17 cellular contexts compared by ENCODE assay signal in the genomic region with DNA sequence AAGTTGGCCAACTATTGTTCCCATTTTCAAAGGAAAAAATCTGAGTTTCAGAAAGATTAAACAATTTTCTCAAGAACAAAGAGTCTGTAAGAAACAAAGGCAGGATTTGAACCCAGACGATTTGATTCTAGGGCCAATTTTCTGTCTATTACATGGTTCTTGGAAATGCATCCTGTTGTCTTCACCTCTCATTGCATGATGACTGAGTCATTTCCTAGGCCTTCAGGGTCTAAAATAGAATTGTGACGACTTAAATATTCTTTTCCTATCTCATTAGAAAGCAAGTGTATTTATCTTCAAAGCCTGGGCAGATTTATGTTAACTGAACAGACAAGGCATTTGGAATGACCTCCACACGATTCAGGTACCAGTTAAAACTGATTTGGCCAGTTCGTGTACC.
DNase-seq lines count a peak whose midpoint lies in the region; ATAC-seq, FAIRE-seq and TF ChIP-seq lines count a peak whose summit lies in the region.
"Had no signal": no experiment of that assay in that cellular context is flagged by ENCODE, and none has a peak within 500 bp of the region (broad histone marks: within the 10 kb centered on the region; RNA-seq: fewer than 3 reads in every experiment).

No MANE protein-coding gene starts in this region.

- CTCF ChIA-PET in MCF 10A (lab: Yijun Ruan, JAX) = interaction anchor here (0.7 kb wide), 1 partner anchor 77 kb away, joined by 3 read pairs; no protein-coding TSS in a partner anchor

- no peaks in the 10 kb centered on the region for H3K9me3 ChIP-seq in breast epithelium
- no peaks in the 10 kb centered on the region for H3K9me3 ChIP-seq in BE2C
- H3K9me3 ChIP-seq: BLaER1, HAP-1 had no signal

- H3K27me3 Mint-ChIP-seq in MCF 10A (ENCODE audit: insufficient read depth, unreplicated experiment) = no peaks in the 10 kb centered on the region
- peaks cover 0 to 3% of the 10 kb centered on the region in 2 donors for H3K27me3 Mint-ChIP-seq in stimulated activated naive B cell treated with anti-CD40 and anti-IgM and Interleukin-4, amounts not matched to agents 10 μg/mL and 1 μg/mL and 100 μg/mL, for 72 hours

- no peak for TF ChIP-seq CTCF in MCF 10A (IDR thresholded peaks at IDR 0.05; ENCODE audit: unreplicated experiment)
- no peak for TF ChIP-seq CTCF in breast epithelium (IDR thresholded peaks at IDR 0.05)
- no peak for TF ChIP-seq CTCF in bronchial epithelial cell (IDR thresholded peaks at IDR 0.05; ENCODE audit: insufficient read depth, low read length, severe bottlenecking)
- no peak for TF ChIP-seq CTCF in fibroblast of the aortic adventitia (IDR thresholded peaks at IDR 0.05; ENCODE audit: insufficient read depth, low read length)
- TF ChIP-seq CTCF in BE2C (IDR thresholded peaks at IDR 0.05; ENCODE audit: low read depth, low read length) = no peak

- H3K4me3 Mint-ChIP-seq in MCF 10A (ENCODE audit: unreplicated experiment) = no peak overlapping the region
- no peak overlapping the region for H3K4me3 Mint-ChIP-seq in stimulated activated naive B cell treated with anti-CD40 and anti-IgM and Interleukin-4, amounts not matched to agents 10 μg/mL and 1 μg/mL and 100 μg/mL, for 72 hours
- H3K4me3 Mint-ChIP-seq: CD4-positive, CD25-positive, alpha-beta regulatory T cell had no signal

- no peak overlapping the region for H3K27ac Mint-ChIP-seq in MCF 10A (ENCODE audit: low read depth, unreplicated experiment)
- H3K27ac Mint-ChIP-seq in stimulated activated naive B cell treated with anti-CD40 and anti-IgM and Interleukin-4, amounts not matched to agents 10 μg/mL and 1 μg/mL and 100 μg/mL, for 72 hours = no peak overlapping the region
- H3K27ac Mint-ChIP-seq: CD4-positive, CD25-positive, alpha-beta regulatory T cell had no signal

- H3K4me3 ChIP-seq in breast epithelium (no peak overlapping the region), bronchial epithelial cell (ENCODE audit: low read depth, low read length) (no peak overlapping the region), fibroblast of the aortic adventitia (ENCODE audit: low read depth, low read length) (no peak overlapping the region), BE2C (ENCODE audit: low read depth, low read length) (no peak overlapping the region)
- H3K4me3 ChIP-seq: BLaER1, HAP-1 had no signal

- no peaks in the 10 kb centered on the region for H3K4me1 ChIP-seq in breast epithelium
- H3K4me1 ChIP-seq in BE2C = no peaks in the 10 kb centered on the region
- H3K4me1 ChIP-seq: BLaER1 had no signal

- no peaks in the 10 kb centered on the region for H3K36me3 Mint-ChIP-seq in MCF 10A (ENCODE audit: insufficient read depth, unreplicated experiment)
- H3K36me3 Mint-ChIP-seq in stimulated activated naive B cell treated with anti-CD40 and anti-IgM and Interleukin-4, amounts not matched to agents 10 μg/mL and 1 μg/mL and 100 μg/mL, for 72 hours = no peaks in the 10 kb centered on the region
- H3K36me3 Mint-ChIP-seq: CD4-positive, CD25-positive, alpha-beta regulatory T cell had no signal

- BruUV-seq in MCF 10A (replicated peaks; lab: Mats Ljungman, UMichigan) = no TSS peak

- TF ChIP-seq POLR2A in breast epithelium (IDR thresholded peaks at IDR 0.05) = no peak

- intact Hi-C loops in MCF 10A (cut with micrococcal nuclease) = no loop called here
- intact Hi-C loops in breast epithelium (cut with DNase I; ENCODE audit: low total_unique reads) = no loop called here

- no peaks in the 10 kb centered on the region for H3K36me3 ChIP-seq in breast epithelium
- H3K36me3 ChIP-seq in bronchial epithelial cell (ENCODE audit: control insufficient read depth, insufficient read depth, low read length) = no peaks in the 10 kb centered on the region
- H3K36me3 ChIP-seq in BE2C = no peaks in the 10 kb centered on the region
- H3K36me3 ChIP-seq: BLaER1, HAP-1 had no signal

- DNase-seq in MCF 10A (ENCODE audit: unreplicated experiment) (peak; percentile 40), breast epithelium (ENCODE audit: low spot score in 2 of 2) (no peak), bronchial epithelial cell (ENCODE audit: low read depth) (peak; percentile 67), fibroblast of the aortic adventitia (ENCODE audit: low read depth) (peak; percentile 38), BE2C (no peak)
- no peak for DNase-seq in stimulated activated naive B cell treated with anti-CD40 and anti-IgM and Interleukin-4, amounts not matched to agents 10 μg/mL and 1 μg/mL and 100 μg/mL, for 72 hours
- DNase-seq: CD4-positive, CD25-positive, alpha-beta regulatory T cell; DMS53; GF-D8; GOT3; IMR-90; KBM-7 had no signal

- no peak overlapping the region for H3K27ac ChIP-seq in breast epithelium
- H3K27ac ChIP-seq: 22Rv1, BLaER1 had no signal

- H3K4me1 Mint-ChIP-seq in MCF 10A (ENCODE audit: insufficient read depth, unreplicated experiment) = peaks cover 5% of the 10 kb centered on the region
- H3K4me1 Mint-ChIP-seq in stimulated activated naive B cell treated with anti-CD40 and anti-IgM and Interleukin-4, amounts not matched to agents 10 μg/mL and 1 μg/mL and 100 μg/mL, for 72 hours = no peaks in the 10 kb centered on the region
- H3K4me1 Mint-ChIP-seq: CD4-positive, CD25-positive, alpha-beta regulatory T cell had no signal

- no peak for FAIRE-seq in bronchial epithelial cell (lab: Jason Lieb, UNC)

- ATAC-seq in GM18873 (IDR thresholded peaks at IDR 0.05; ENCODE audit: low FRiP score, unreplicated experiment) = no peak
- no peak for ATAC-seq in stimulated activated naive B cell treated with anti-CD40 and anti-IgM and Interleukin-4, amounts not matched to agents 10 μg/mL and 1 μg/mL and 100 μg/mL, for 72 hours (replicated peaks)
- no peak for ATAC-seq in GM18870 (IDR thresholded peaks at IDR 0.05; ENCODE audit: unreplicated experiment)

- no peaks in the 10 kb centered on the region for H3K9me3 Mint-ChIP-seq in MCF 10A (ENCODE audit: unreplicated experiment)
- no peaks in the 10 kb centered on the region for H3K9me3 Mint-ChIP-seq in stimulated activated naive B cell treated with anti-CD40 and anti-IgM and Interleukin-4, amounts not matched to agents 10 μg/mL and 1 μg/mL and 100 μg/mL, for 72 hours
- H3K9me3 Mint-ChIP-seq: CD4-positive, CD25-positive, alpha-beta regulatory T cell had no signal

- POLR2A ChIA-PET in MCF 10A (lab: Yijun Ruan, JAX) = interaction anchor here (0.6 kb wide), 1 partner anchor 79 kb away, joined by 3 read pairs; no protein-coding TSS in a partner anchor

- H3K27me3 ChIP-seq in breast epithelium (no peaks in the 10 kb centered on the region), bronchial epithelial cell (ENCODE audit: control insufficient read depth, insufficient read depth, low read length) (no peaks in the 10 kb centered on the region), BE2C (no peaks in the 10 kb centered on the region)
- H3K27me3 ChIP-seq: BLaER1 had no signal

Comparison
In these comparisons a context has a peak if more than half of its experiments do, and no peak if none do; other contexts are left out.
1. DNase-seq: peak in MCF 10A (single experiment), bronchial epithelial cell (single experiment) and fibroblast of the aortic adventitia (single experiment); none in breast epithelium (0 of 2), stimulated activated naive B cell treated with anti-CD40 and anti-IgM and Interleukin-4, amounts not matched to agents 10 μg/mL and 1 μg/mL and 100 μg/mL, for 72 hours (single experiment) and BE2C (single experiment).